In genomic region chr10:96339956-96340904, GRCh38 we compare ENCODE assay signal across 8 cellular contexts. TPM values are rescaled to one million over a fixed set of nuclear protein-coding genes. Genes with fewer than 3 reads are reported as not detected.
DNase-seq lines count a peak whose midpoint lies in the region; ATAC-seq and TF ChIP-seq lines count a peak whose summit lies in the region.

No MANE protein-coding gene starts in this region.

- no peaks in the 10 kb centered on the region for H3K27me3 ChIP-seq in DOHH2 (ENCODE audit: control insufficient read depth, low read length)
- peaks cover 0 to 2% (median 0%) of the 10 kb centered on the region in 4 donors for H3K27me3 ChIP-seq in liver (ENCODE audit: control insufficient read depth in 4 of 4, insufficient read depth in 4 of 4, low read length in 3 of 4)
- H3K27me3 ChIP-seq in suprapubic skin: peaks cover 12% of the 10 kb centered on the region

- WGBS in liver: 52% methylated on average over 7 of the region's 7 CpGs
- WGBS in suprapubic skin: 34% methylated on average over 7 of the region's 7 CpGs

- DNase-seq in NCI-H2227 treated with DMSO at 0.1 percent for 48 hours (lab: John Stamatoyannopoulos, UW) (peak; percentile 40), choroid plexus epithelial cell (ENCODE audit: low read depth) (peak; percentile 88), suprapubic skin (ENCODE audit: low spot score in 2 of 2) (no peak)
- DNase-seq in activated CD4-positive, CD25-positive, alpha-beta regulatory T cell treated with anti-CD3 and anti-CD28 coated beads, Interleukin-2, amount 50 U/mL, for 72 hours: peak; percentile 51
- peak; percentile 31 to 32 for DNase-seq in stimulated activated CD8-positive, alpha-beta memory T cell treated with anti-CD3 and anti-CD28 coated beads, Interleukin-2, amount 100 ng/mL, for 48 hours (ENCODE audit: low read depth in 2 of 2)

- no peak overlapping the region for H3K9ac ChIP-seq in liver (ENCODE audit: low read depth in 1 of 2, low read length in 2 of 2)

- H4K20me1 ChIP-seq in DOHH2 (ENCODE audit: control insufficient read depth, insufficient read depth, low read depth, low read length): no peaks in the 10 kb centered on the region

- TF ChIP-seq POLR2A in suprapubic skin (IDR thresholded peaks at IDR 0.05): no peak

- no peak for TF ChIP-seq EP300 in suprapubic skin (IDR thresholded peaks at IDR 0.05)

- H3K9me3 ChIP-seq in DOHH2 (ENCODE audit: control insufficient read depth, insufficient read depth, low read length): peaks cover 2% of the 10 kb centered on the region; the same call in 1 of the 2 replicates
- H3K9me3 ChIP-seq in liver (ENCODE audit: control insufficient read depth in 4 of 4, low read length in 3 of 4): no peaks in the 10 kb centered on the region
- H3K9me3 ChIP-seq in suprapubic skin: no peaks in the 10 kb centered on the region

- H3K36me3 ChIP-seq in DOHH2 (ENCODE audit: control insufficient read depth, low read length) (no peaks in the 10 kb centered on the region), liver (ENCODE audit: control insufficient read depth in 4 of 4, insufficient read depth in 3 of 4, low read depth in 1 of 4, low read length in 3 of 4) (no peaks in the 10 kb centered on the region), suprapubic skin (no peaks in the 10 kb centered on the region)

- H3K4me1 ChIP-seq in DOHH2 (ENCODE audit: control insufficient read depth, low read length) (peaks cover 10% of the 10 kb centered on the region), liver (ENCODE audit: control insufficient read depth in 4 of 4, insufficient read depth in 4 of 4, low read length in 3 of 4) (peaks cover 0 to 16% (median 9%) of the 10 kb centered on the region in 4 donors), suprapubic skin (no peaks in the 10 kb centered on the region)

- no peak overlapping the region for H3K27ac ChIP-seq in DOHH2 (ENCODE audit: low read depth, low read length)
- no peak overlapping the region for H3K27ac ChIP-seq in liver (ENCODE audit: low read depth in 1 of 2, low read length in 2 of 2)
- H3K27ac ChIP-seq in suprapubic skin: no peak overlapping the region

- TF ChIP-seq RAD21 in liver (IDR thresholded peaks at IDR 0.05): peak; percentile 47 to 68

- TF ChIP-seq CTCF in DOHH2 (IDR thresholded peaks at IDR 0.05; ENCODE audit: low read depth, low read length, poor library complexity, severe bottlenecking) (peak; percentile 92), choroid plexus epithelial cell (conservative IDR thresholded peaks at IDR 0.05; ENCODE audit: low read depth, low read length) (peak; percentile 93), liver (IDR thresholded peaks at IDR 0.05; ENCODE audit: low read depth, low read length, missing input control) (peak; percentile 46), suprapubic skin (IDR thresholded peaks at IDR 0.05) (peak in 1 of 2 donors; percentile 51)

- H3K4me3 ChIP-seq in DOHH2 (ENCODE audit: low read length) (no peak overlapping the region), choroid plexus epithelial cell (ENCODE audit: low read depth, low read length) (no peak overlapping the region), liver (ENCODE audit: low read depth in 1 of 3, low read length in 3 of 3) (no peak overlapping the region), suprapubic skin (no peak overlapping the region)

- H3F3A ChIP-seq in DOHH2 (ENCODE audit: control insufficient read depth, insufficient read depth): no peaks in the 10 kb centered on the region

- peak; percentile 48 for ATAC-seq in HG02623 (IDR thresholded peaks at IDR 0.05; ENCODE audit: unreplicated experiment)

- H3K4me2 ChIP-seq in DOHH2 (ENCODE audit: low read length): no peak overlapping the region

- no peaks in the 10 kb centered on the region for H3K9me2 ChIP-seq in DOHH2 (replicated peaks; ENCODE audit: control insufficient read depth, low read length)

- H3K79me2 ChIP-seq in DOHH2 (ENCODE audit: control insufficient read depth, low read length): no peaks in the 10 kb centered on the region

TF ChIP-seq in liver, 16 proteins besides CTCF, POLR2A, EP300 and RAD21:
- TF ChIP-seq FOXA1 (IDR thresholded peaks at IDR 0.05): no peak
- TF ChIP-seq JUND (IDR thresholded peaks at IDR 0.05): no peak
- no peak for TF ChIP-seq RXRA (IDR thresholded peaks at IDR 0.05)
- no peak for TF ChIP-seq FOXA2 (IDR thresholded peaks at IDR 0.05)
- no peak for TF ChIP-seq EGR1 (IDR thresholded peaks at IDR 0.05; ENCODE audit: low read depth in 2 of 2)
- TF ChIP-seq YY1 (IDR thresholded peaks at IDR 0.05): no peak
- no peak for TF ChIP-seq HNF4G (IDR thresholded peaks at IDR 0.05)
- TF ChIP-seq, protein P1, sequence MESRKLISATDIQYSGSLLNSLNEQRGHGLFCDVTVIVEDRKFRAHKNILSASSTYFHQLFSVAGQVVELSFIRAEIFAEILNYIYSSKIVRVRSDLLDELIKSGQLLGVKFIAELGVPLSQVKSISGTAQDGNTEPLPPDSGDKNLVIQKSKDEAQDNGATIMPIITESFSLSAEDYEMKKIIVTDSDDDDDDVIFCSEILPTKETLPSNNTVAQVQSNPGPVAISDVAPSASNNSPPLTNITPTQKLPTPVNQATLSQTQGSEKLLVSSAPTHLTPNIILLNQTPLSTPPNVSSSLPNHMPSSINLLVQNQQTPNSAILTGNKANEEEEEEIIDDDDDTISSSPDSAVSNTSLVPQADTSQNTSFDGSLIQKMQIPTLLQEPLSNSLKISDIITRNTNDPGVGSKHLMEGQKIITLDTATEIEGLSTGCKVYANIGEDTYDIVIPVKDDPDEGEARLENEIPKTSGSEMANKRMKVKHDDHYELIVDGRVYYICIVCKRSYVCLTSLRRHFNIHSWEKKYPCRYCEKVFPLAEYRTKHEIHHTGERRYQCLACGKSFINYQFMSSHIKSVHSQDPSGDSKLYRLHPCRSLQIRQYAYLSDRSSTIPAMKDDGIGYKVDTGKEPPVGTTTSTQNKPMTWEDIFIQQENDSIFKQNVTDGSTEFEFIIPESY (IDR thresholded peaks at IDR 0.05): no peak
- TF ChIP-seq HNF4A (conservative IDR thresholded peaks at IDR 0.05): no peak
- no peak for TF ChIP-seq TAF1 (conservative IDR thresholded peaks at IDR 0.05)
- TF ChIP-seq NR2F2 (IDR thresholded peaks at IDR 0.05): no peak
- TF ChIP-seq GABPA (IDR thresholded peaks at IDR 0.05 in 1 of 2, conservative IDR thresholded peaks at IDR 0.05 in 1 of 2): no peak
- TF ChIP-seq, protein P2, sequence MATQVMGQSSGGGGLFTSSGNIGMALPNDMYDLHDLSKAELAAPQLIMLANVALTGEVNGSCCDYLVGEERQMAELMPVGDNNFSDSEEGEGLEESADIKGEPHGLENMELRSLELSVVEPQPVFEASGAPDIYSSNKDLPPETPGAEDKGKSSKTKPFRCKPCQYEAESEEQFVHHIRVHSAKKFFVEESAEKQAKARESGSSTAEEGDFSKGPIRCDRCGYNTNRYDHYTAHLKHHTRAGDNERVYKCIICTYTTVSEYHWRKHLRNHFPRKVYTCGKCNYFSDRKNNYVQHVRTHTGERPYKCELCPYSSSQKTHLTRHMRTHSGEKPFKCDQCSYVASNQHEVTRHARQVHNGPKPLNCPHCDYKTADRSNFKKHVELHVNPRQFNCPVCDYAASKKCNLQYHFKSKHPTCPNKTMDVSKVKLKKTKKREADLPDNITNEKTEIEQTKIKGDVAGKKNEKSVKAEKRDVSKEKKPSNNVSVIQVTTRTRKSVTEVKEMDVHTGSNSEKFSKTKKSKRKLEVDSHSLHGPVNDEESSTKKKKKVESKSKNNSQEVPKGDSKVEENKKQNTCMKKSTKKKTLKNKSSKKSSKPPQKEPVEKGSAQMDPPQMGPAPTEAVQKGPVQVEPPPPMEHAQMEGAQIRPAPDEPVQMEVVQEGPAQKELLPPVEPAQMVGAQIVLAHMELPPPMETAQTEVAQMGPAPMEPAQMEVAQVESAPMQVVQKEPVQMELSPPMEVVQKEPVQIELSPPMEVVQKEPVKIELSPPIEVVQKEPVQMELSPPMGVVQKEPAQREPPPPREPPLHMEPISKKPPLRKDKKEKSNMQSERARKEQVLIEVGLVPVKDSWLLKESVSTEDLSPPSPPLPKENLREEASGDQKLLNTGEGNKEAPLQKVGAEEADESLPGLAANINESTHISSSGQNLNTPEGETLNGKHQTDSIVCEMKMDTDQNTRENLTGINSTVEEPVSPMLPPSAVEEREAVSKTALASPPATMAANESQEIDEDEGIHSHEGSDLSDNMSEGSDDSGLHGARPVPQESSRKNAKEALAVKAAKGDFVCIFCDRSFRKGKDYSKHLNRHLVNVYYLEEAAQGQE (IDR thresholded peaks at IDR 0.05): no peak
- TF ChIP-seq SP1 (IDR thresholded peaks at IDR 0.05): no peak
- no peak for TF ChIP-seq MAX (IDR thresholded peaks at IDR 0.05)
- no peak for TF ChIP-seq ATF3 (IDR thresholded peaks at IDR 0.05)

RNA-seq across cellular contexts. Expression of gene OPALIN, which starts 18.6 kb away (rescaled TPM):
- total RNA-seq in liver (not detected), suprapubic skin (not detected)
- polyA plus RNA-seq in liver: not detected

RNA-seq across cellular contexts. Expression of gene DNTT, which starts 36.0 kb away (rescaled TPM):
- total RNA-seq in liver (under 1 TPM in 1 of 2 donors, not detected in 1; 0.70 TPM), suprapubic skin (not detected)
- polyA plus RNA-seq in liver: not detected

Comparison
In these comparisons a context has a peak if more than half of its experiments do, and no peak if none do; other contexts are left out.
1. DNase-seq: peak in NCI-H2227 treated with DMSO at 0.1 percent for 48 hours (single experiment), activated CD4-positive, CD25-positive, alpha-beta regulatory T cell treated with anti-CD3 and anti-CD28 coated beads, Interleukin-2, amount 50 U/mL, for 72 hours (single experiment), choroid plexus epithelial cell (single experiment) and stimulated activated CD8-positive, alpha-beta memory T cell treated with anti-CD3 and anti-CD28 coated beads, Interleukin-2, amount 100 ng/mL, for 48 hours (2 of 2); none in suprapubic skin (0 of 2).